In the genomic region with DNA sequence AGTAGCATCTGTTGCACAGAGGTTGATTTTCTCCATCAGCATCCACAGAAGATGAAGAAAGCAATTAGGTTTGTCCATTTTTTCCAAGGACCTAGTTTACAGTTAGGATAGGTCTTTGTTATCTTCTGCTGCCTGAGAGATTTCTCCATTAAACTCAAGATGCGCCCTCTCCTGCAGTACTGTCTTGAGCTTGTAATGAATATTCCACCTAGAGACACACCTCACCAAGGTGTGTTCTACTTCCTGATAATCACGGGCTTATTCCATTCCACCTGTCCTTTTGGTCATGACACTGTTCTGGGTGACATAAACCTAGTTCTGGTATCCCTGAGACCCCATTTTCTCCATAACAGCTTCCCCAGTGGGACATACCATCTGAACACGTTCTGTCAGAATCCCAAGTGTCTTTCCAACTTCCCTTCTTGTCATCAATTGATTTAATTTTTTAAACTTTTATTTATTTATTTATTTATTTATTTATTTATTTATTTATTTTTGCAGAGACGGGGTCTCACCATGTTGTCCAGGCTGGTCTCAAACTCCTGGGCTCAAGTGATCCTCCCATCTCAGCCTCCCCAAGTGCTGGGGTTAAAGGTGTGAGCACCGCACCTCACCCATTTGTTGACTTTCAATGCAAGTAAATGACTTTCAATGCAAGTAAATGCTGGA, we compare ENCODE assay signal across 17 cellular contexts.
A peak's percentile ranks its signal among the peaks of the same experiment; 100 is the strongest.
DNase-seq lines count a peak whose midpoint lies in the region; ATAC-seq, FAIRE-seq and TF ChIP-seq lines count a peak whose summit lies in the region.
"Had no signal": no experiment of that assay in that cellular context is flagged by ENCODE, and none has a peak within 500 bp of the region (broad histone marks: within the 10 kb centered on the region; RNA-seq: fewer than 3 reads in every experiment).

No MANE protein-coding gene starts in this region.

- H3K4ac ChIP-seq in H1 (replicated peaks; ENCODE audit: insufficient read length, low read depth, low read length), result no peak overlapping the region

- H3K4me3 Mint-ChIP-seq in immature natural killer cell, result no peak overlapping the region
- H3K4me3 Mint-ChIP-seq: CD4-positive, CD25-positive, alpha-beta regulatory T cell; CD8-positive, alpha-beta memory T cell had no signal

- H4K8ac ChIP-seq in H1 (ENCODE audit: extremely low read depth, insufficient read depth, low read length), result no peak overlapping the region

- no peak overlapping the region for H2BK12ac ChIP-seq in H1 (ENCODE audit: low read depth, low read length)

- H3K4me3 ChIP-seq in H1 (ENCODE audit: extremely low read depth in 1 of 4, insufficient read depth in 2 of 4, low read depth in 3 of 4, low read length in 4 of 4), result no peak overlapping the region
- H3K4me3 ChIP-seq: HAP-1 had no signal

- H3K9me3 ChIP-seq in H1 (ENCODE audit: insufficient read depth in 2 of 2, low read depth in 1 of 2, low read length in 1 of 2), result no peaks in the 10 kb centered on the region
- H3K9me3 ChIP-seq: BE2C, HAP-1 had no signal

- DNase-seq in H1 (ENCODE audit: low read depth in 1 of 2, low spot score in 2 of 2) (no peak), caudate nucleus (lab: John Stamatoyannopoulos, UW) (no peak), immature natural killer cell (no peak)
- no peak for DNase-seq in stimulated activated naive CD4-positive, alpha-beta T cell treated with Interleukin-2 at 50 U/mL for 16 hours (lab: John Stamatoyannopoulos, UW)
- DNase-seq: ACHN; BE2C; C1 segment of cervical spinal cord; CD4-positive, CD25-positive, alpha-beta regulatory T cell; CD8-positive, alpha-beta memory T cell; KG1 had no signal

- H3K79me2 ChIP-seq in H1 (ENCODE audit: control insufficient read depth in 1 of 2, insufficient read depth in 2 of 2, low read length in 2 of 2), result peaks cover 0 to 12% of the 10 kb centered on the region in 2 experiments; a peak in 2 of 4 replicates

- peak overlapping the region in 1 of 2 experiments; percentile 40; a peak in 1 of 4 replicates for H3K4me2 ChIP-seq in H1 (ENCODE audit: insufficient read depth in 1 of 2, low read depth in 2 of 2, low read length in 2 of 2)

- H3K4me1 Mint-ChIP-seq in immature natural killer cell, result no peaks in the 10 kb centered on the region
- H3K4me1 Mint-ChIP-seq: CD4-positive, CD25-positive, alpha-beta regulatory T cell; CD8-positive, alpha-beta memory T cell had no signal

- H3K27me3 ChIP-seq in H1 (replicated peaks in 1 of 4; ENCODE audit: control insufficient read depth in 3 of 4, extremely low read depth in 1 of 4, insufficient read depth in 3 of 4, low read length in 3 of 4), result no peaks in the 10 kb centered on the region
- H3K27me3 ChIP-seq: BE2C had no signal

- H3K4me1 ChIP-seq in H1 (replicated peaks in 1 of 4; ENCODE audit: control insufficient read depth in 3 of 4, insufficient read depth in 4 of 4, low read length in 3 of 4), result peaks cover 6 to 16% (median 11%) of the 10 kb centered on the region in 4 experiments; a peak in 5 of 7 replicates
- H3K4me1 ChIP-seq: BE2C had no signal

- H3K9me3 Mint-ChIP-seq in immature natural killer cell, result peaks cover 8 to 44% (median 15%) of the 10 kb centered on the region in 6 donors

- H3K56ac ChIP-seq in H1 (replicated peaks; ENCODE audit: insufficient read length, low read depth, low read length), result no peak overlapping the region

- H4K5ac ChIP-seq in H1 (ENCODE audit: insufficient read length, low read depth, low read length), result no peak overlapping the region

- no peak for TF ChIP-seq RAD21 in H1 (IDR thresholded peaks at IDR 0.05 in 1 of 2, conservative IDR thresholded peaks at IDR 0.05 in 1 of 2; ENCODE audit: low read depth in 2 of 2, low read length in 2 of 2)

- H3K9ac ChIP-seq in H1 (replicated peaks in 1 of 4; ENCODE audit: extremely low read depth in 1 of 4, low read depth in 3 of 4, low read length in 3 of 4), result no peak overlapping the region

- POLR2A ChIA-PET in H1 (lab: Charles Lee; ENCODE audit: partially characterized antibody), result interaction anchor here (1.0 to 5.6 kb wide), 6 partner anchors 13 to 78 kb away, joined by 3 to 74 read pairs (median 8); partner anchors contain the start of gene HS3ST5

- H3K18ac ChIP-seq in H1 (ENCODE audit: extremely low read depth, low read length), result peak overlapping the region; percentile 36; the same call in 1 of the 2 replicates

- H3K27ac ChIP-seq in H1 (ENCODE audit: low read depth, low read length) (no peak overlapping the region), caudate nucleus (ENCODE audit: low read depth, low read length) (no peak overlapping the region)

- H3K27me3 Mint-ChIP-seq in immature natural killer cell (ENCODE audit: low read depth in 3 of 3), result peaks cover 0 to 3% (median 2%) of the 10 kb centered on the region in 3 donors
- H3K27me3 Mint-ChIP-seq: CD4-positive, CD25-positive, alpha-beta regulatory T cell; CD8-positive, alpha-beta memory T cell had no signal

- H3K79me1 ChIP-seq in H1 (ENCODE audit: low read depth, low read length), result no peaks in the 10 kb centered on the region; the same call in 1 of the 2 replicates

- TF ChIP-seq POLR2A in H1 (IDR thresholded peaks at IDR 0.05; ENCODE audit: control extremely low read depth in 1 of 2, low read depth in 2 of 2, low read length in 2 of 2), result peak in 1 of 2 experiments; percentile 61; a peak in 1 of 3 replicates

- WGBS in H1 (ENCODE audit: extremely low coverage in 1 of 2, insufficient coverage in 1 of 2, insufficient read length in 1 of 2, insufficient replicate concordance in 2 of 2, low coverage in 1 of 2, low lambda C conversion rate in 2 of 2, missing lambda C conversion rate in 1 of 2), 2 experiments, result 89% methylated on average over 5 of the region's 5 CpGs; no CpG with 5 or more reads in 1 of the 2 experiments

- H2AK5ac ChIP-seq in H1 (ENCODE audit: low read depth, low read length), result no peak overlapping the region

- H3K23ac ChIP-seq in H1 (ENCODE audit: insufficient read length), result no peak overlapping the region

- TF ChIP-seq CTCF in H1 (IDR thresholded peaks at IDR 0.05; ENCODE audit: control extremely low read depth in 1 of 3, insufficient read depth in 1 of 3, low read depth in 1 of 3, low read length in 3 of 3), result no peak

- H3K36me3 Mint-ChIP-seq in immature natural killer cell, result no peaks in the 10 kb centered on the region
- H3K36me3 Mint-ChIP-seq: CD4-positive, CD25-positive, alpha-beta regulatory T cell; CD8-positive, alpha-beta memory T cell had no signal

- no peaks in the 10 kb centered on the region for H4K20me1 ChIP-seq in H1 (replicated peaks in 1 of 2; ENCODE audit: control insufficient read depth in 1 of 2, insufficient read depth in 2 of 2, low read length in 2 of 2)

- CTCF ChIA-PET in H1 (lab: Charles Lee; ENCODE audit: partially characterized antibody), result interaction anchor here (0.6 to 1.0 kb wide), 2 partner anchors 15 to 114 kb away, joined by 3 read pairs; no protein-coding TSS in a partner anchor

- no peak overlapping the region for H3K27ac Mint-ChIP-seq in immature natural killer cell
- H3K27ac Mint-ChIP-seq: CD4-positive, CD25-positive, alpha-beta regulatory T cell; CD8-positive, alpha-beta memory T cell had no signal

- peaks cover 0 to 35% (median 9%) of the 10 kb centered on the region in 4 experiments; a peak in 5 of 8 replicates for H3K36me3 ChIP-seq in H1 (ENCODE audit: control insufficient read depth in 2 of 4, insufficient read depth in 4 of 4, low read length in 3 of 4)
- H3K36me3 ChIP-seq: BE2C, HAP-1 had no signal

- no peak for TF ChIP-seq EP300 in H1 (IDR thresholded peaks at IDR 0.05; ENCODE audit: borderline replicate concordance in 1 of 2, low read depth in 2 of 2, low read length in 2 of 2)

- H4K91ac ChIP-seq in H1 (replicated peaks; ENCODE audit: insufficient read length, low read length), result no peak overlapping the region

- H2BK20ac ChIP-seq in H1 (ENCODE audit: low read length), result no peak overlapping the region; the same call in 1 of the 2 replicates

- H2BK15ac ChIP-seq in H1 (ENCODE audit: low read length), result no peak overlapping the region

- H3K23me2 ChIP-seq in H1 (ENCODE audit: low read depth, low read length), result no peaks in the 10 kb centered on the region

- H2AFZ ChIP-seq in H1 (ENCODE audit: low read length), result no peak overlapping the region

- no peak overlapping the region for H3K14ac ChIP-seq in H1 (ENCODE audit: insufficient read length)

- FAIRE-seq in H1 (lab: Jason Lieb, UNC), result peak; percentile 70
- FAIRE-seq: D721Med, G401.6, GM12892, GM18507 had no signal

- peak; percentile 11 for ATAC-seq in GM18511 (IDR thresholded peaks at IDR 0.05; ENCODE audit: unreplicated experiment)
- peak; percentile 11 for ATAC-seq in HG03064 (IDR thresholded peaks at IDR 0.05; ENCODE audit: low read depth, unreplicated experiment)

- no peak overlapping the region for H2BK120ac ChIP-seq in H1 (replicated peaks; ENCODE audit: low read depth, low read length)

- no peak overlapping the region for H2BK5ac ChIP-seq in H1 (ENCODE audit: low read depth, low read length)

TF ChIP-seq in H1, 55 proteins besides CTCF, POLR2A, EP300 and RAD21:
- TF ChIP-seq SP2 (IDR thresholded peaks at IDR 0.05; ENCODE audit: low read length), result no peak
- TF ChIP-seq POLR2AphosphoS5 (IDR thresholded peaks at IDR 0.05; ENCODE audit: low read depth, low read length), result peak; percentile 68; the same call in 1 of the 2 replicates
